ENCODE assay signal across 31 cellular contexts in genomic region chr2:220871909-220872308, GRCh38.
"Had no signal": no experiment of that assay in that cellular context is flagged by ENCODE, and none has a peak within 500 bp of the region (broad histone marks: within the 10 kb centered on the region; RNA-seq: fewer than 3 reads in every experiment).

No MANE protein-coding gene starts in this region.

- H3K9me3 ChIP-seq: adrenal gland, body of pancreas, breast epithelium had no signal

- H3K4me3 ChIP-seq: adrenal gland, body of pancreas, breast epithelium had no signal

- DNase-seq: activated B cell treated with CpG ODN at 0.5 μM for 24 hours; activated CD4-positive, alpha-beta memory T cell treated with anti-CD3 and anti-CD28 coated beads for 36 hours; activated CD4-positive, alpha-beta T cell treated with anti-CD3 and anti-CD28 coated beads for 4 hours; activated CD4-positive, alpha-beta T cell treated with anti-CD3 and anti-CD28 coated beads, Interleukin-2, amount 50 U/mL, for 1 hour; activated CD4-positive, CD25-positive, alpha-beta regulatory T cell treated with anti-CD3 and anti-CD28 coated beads, Interleukin-2, amount 50 U/mL, for 72 hours; activated CD8-positive, alpha-beta memory T cell treated with anti-CD3 and anti-CD28 coated beads, Interleukin-2, amount 50 U/mL, for 4 hours; activated gamma-delta T cell treated with Interleukin-2 at 50 U/mL for 16 hours; activated naive CD4-positive, alpha-beta T cell treated with anti-CD3 and anti-CD28 coated beads for 36 hours; activated T-cell treated with anti-CD3 and anti-CD28 coated beads for 4 hours; activated T-cell treated with anti-CD3 and anti-CD28 coated beads, Interleukin-2, amount 50 U/mL, for 4 hours; adrenal gland; body of pancreas; Karpas-422; NCI-H1105 treated with DMSO at 0.1 percent for 48 hours; NCI-H1436; NCI-H1694; NCI-H1930; NCI-H2081 treated with DMSO at 0.1 percent for 48 hours; NCI-H2171; NCI-H510A; NCI-H748 treated with DMSO at 0.1 percent for 48 hours; NK-92 treated with Interleukin-12 subunit alpha and Interleukin-12 subunit beta, amount 100 ng/mL, for 24 hours; Right ventricle myocardium superior; T-cell; T-helper 2 cell; T-helper 9 cell had no signal

- H3K27ac ChIP-seq: adrenal gland, body of pancreas, breast epithelium, VCaP had no signal

- H3K27me3 ChIP-seq: adrenal gland, body of pancreas, breast epithelium had no signal

- ATAC-seq: activated naive CD4-positive, alpha-beta T cell treated with anti-CD3 and anti-CD28 coated beads, Interleukin-2, amount 50 U/mL, for 72 hours; activated T-cell treated with anti-CD3 and anti-CD28 coated beads, Interleukin-2, amount 50 U/mL, for 4 hours; body of pancreas; SK-N-SH treated with all-trans-retinoic acid at 6 μM for 48 hours; T-cell had no signal

- H3K4me1 ChIP-seq: adrenal gland, body of pancreas, breast epithelium had no signal

- H3K36me3 ChIP-seq: adrenal gland, breast epithelium had no signal

- FAIRE-seq: astrocyte had no signal
